ENCODE assay signal across 1 cellular context in the genomic region with DNA sequence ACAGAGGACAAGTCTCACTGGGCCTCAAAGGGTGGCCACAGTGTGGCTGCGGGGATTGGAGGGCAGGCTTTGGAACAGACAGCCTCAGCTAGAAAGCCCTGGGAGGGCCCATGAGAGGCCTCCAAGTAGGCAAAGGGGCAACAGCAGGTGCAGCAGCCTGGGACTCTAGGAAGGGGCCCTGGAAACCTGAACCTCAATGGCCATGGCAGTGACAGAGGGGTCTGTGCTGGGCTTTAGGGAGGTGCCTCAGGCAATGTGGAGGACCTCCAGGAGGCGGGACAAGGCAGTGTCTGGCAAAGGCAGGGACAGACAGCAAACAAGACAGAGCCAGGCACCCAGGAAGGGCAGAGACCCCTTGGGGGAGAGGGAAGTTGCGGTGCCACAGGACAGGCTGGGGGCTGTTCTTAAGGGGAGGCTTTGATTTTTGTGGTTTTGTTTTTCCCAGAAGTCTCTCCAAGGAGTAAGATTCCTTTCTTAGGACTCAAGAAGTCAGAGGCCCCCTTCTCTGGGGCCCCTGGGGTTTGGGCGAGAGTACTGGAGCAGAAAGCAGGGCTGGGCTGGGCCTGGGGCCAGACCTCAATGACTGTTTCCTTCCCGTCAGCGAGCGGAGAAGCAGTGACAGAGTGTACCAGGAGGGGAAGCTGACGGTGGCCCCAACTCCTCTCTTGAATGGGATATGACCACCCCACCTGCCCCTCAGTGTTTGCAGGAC.
TF ChIP-seq lines count a peak whose summit lies in the region.

No MANE protein-coding gene starts in this region.

TF ChIP-seq in HepG2, 621 proteins besides CTCF, POLR2A, EP300 and RAD21:
- TF ChIP-seq ZFP62 (CRISPR knock-in tag; IDR thresholded peaks at IDR 0.05): no peak
- no peak for TF ChIP-seq DNMT1 (CRISPR knock-in tag; IDR thresholded peaks at IDR 0.05)
- TF ChIP-seq, protein P1, sequence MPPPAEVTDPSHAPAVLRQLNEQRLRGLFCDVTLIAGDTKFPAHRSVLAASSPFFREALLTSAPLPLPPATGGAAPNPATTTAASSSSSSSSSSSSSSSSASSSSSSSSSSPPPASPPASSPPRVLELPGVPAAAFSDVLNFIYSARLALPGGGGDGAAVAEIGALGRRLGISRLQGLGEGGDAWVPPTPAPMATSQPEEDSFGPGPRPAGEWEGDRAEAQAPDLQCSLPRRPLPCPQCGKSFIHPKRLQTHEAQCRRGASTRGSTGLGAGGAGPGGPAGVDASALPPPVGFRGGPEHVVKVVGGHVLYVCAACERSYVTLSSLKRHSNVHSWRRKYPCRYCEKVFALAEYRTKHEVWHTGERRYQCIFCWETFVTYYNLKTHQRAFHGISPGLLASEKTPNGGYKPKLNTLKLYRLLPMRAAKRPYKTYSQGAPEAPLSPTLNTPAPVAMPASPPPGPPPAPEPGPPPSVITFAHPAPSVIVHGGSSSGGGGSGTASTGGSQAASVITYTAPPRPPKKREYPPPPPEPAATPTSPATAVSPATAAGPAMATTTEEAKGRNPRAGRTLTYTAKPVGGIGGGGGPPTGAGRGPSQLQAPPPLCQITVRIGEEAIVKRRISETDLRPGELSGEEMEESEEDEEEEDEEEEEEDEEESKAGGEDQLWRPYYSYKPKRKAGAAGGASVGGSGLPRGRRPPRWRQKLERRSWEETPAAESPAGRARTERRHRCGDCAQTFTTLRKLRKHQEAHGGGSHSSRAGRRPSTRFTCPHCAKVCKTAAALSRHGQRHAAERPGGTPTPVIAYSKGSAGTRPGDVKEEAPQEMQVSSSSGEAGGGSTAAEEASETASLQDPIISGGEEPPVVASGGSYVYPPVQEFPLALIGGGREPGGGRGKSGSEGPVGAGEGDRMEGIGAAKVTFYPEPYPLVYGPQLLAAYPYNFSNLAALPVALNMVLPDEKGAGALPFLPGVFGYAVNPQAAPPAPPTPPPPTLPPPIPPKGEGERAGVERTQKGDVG (CRISPR knock-in tag; IDR thresholded peaks at IDR 0.05; ENCODE audit: borderline replicate concordance): no peak
- no peak for TF ChIP-seq WIZ (CRISPR knock-in tag; IDR thresholded peaks at IDR 0.05)
- no peak for TF ChIP-seq ZFY (CRISPR knock-in tag; IDR thresholded peaks at IDR 0.05)
- TF ChIP-seq MED1 (CRISPR knock-in tag; IDR thresholded peaks at IDR 0.05): no peak
- no peak for TF ChIP-seq SKI (IDR thresholded peaks at IDR 0.05; ENCODE audit: partially characterized antibody)
